ENCODE assay signal across 13 cellular contexts in genomic region chr19:53281947-53282346, GRCh38. TPM values are rescaled to one million over a fixed set of nuclear protein-coding genes. Genes with fewer than 3 reads are reported as not detected.
A peak's percentile ranks its signal among the peaks of the same experiment; 100 is the strongest.
DNase-seq lines count a peak whose midpoint lies in the region; ATAC-seq and TF ChIP-seq lines count a peak whose summit lies in the region.
"Not testable (repeated sequence)": the region's sequence is repeated elsewhere in the genome, so short reads cannot be mapped to it uniquely, and the experiment has no call there.
"Had no signal": no experiment of that assay in that cellular context is flagged by ENCODE, and none has a peak within 500 bp of the region (broad histone marks: within the 10 kb centered on the region; RNA-seq: fewer than 3 reads in every experiment).

No MANE protein-coding gene starts in this region.

- H3K27ac Mint-ChIP-seq in activated CD4-positive, alpha-beta T cell treated with anti-CD3 and anti-CD28 coated beads for 36 hours; activated naive CD4-positive, alpha-beta T cell treated with anti-CD3 and anti-CD28 coated beads for 36 hours; glutamatergic neuron (ENCODE audit: unreplicated experiment); progenitor cell of endocrine pancreas: not testable (repeated sequence)

- H3K9me3 ChIP-seq in thyroid gland: not testable (repeated sequence)

- not testable (repeated sequence) for H3K36me3 Mint-ChIP-seq in activated CD4-positive, alpha-beta T cell treated with anti-CD3 and anti-CD28 coated beads for 36 hours (ENCODE audit: low read depth); activated naive CD4-positive, alpha-beta T cell treated with anti-CD3 and anti-CD28 coated beads for 36 hours (ENCODE audit: low read depth); glutamatergic neuron (ENCODE audit: unreplicated experiment); progenitor cell of endocrine pancreas (ENCODE audit: insufficient read depth)

- not testable (repeated sequence) for H3K27ac ChIP-seq in thyroid gland

- no CpG with 5 or more reads among the region's 8 CpGs for WGBS in thyroid gland, 2 donors

- H3K27me3 Mint-ChIP-seq in activated CD4-positive, alpha-beta T cell treated with anti-CD3 and anti-CD28 coated beads for 36 hours; activated naive CD4-positive, alpha-beta T cell treated with anti-CD3 and anti-CD28 coated beads for 36 hours (ENCODE audit: low read depth); glutamatergic neuron (ENCODE audit: unreplicated experiment); progenitor cell of endocrine pancreas: not testable (repeated sequence)

- H3K4me3 ChIP-seq in thyroid gland (replicated peaks in 1 of 3): not testable (repeated sequence)

- intact Hi-C loops in activated CD4-positive, alpha-beta T cell treated with anti-CD3 and anti-CD28 coated beads for 36 hours (cut with DNase I, micrococcal nuclease): loop anchor here in 1 of 2 experiments (10.0 kb wide), 1 partner anchor 1797 kb away; no protein-coding TSS in a partner anchor
- intact Hi-C loops in activated naive CD4-positive, alpha-beta T cell treated with anti-CD3 and anti-CD28 coated beads for 36 hours (cut with micrococcal nuclease); thyroid gland (cut with DNase I): not testable (repeated sequence)

- not testable (repeated sequence) for H3K4me1 ChIP-seq in thyroid gland

- H3K4me3 Mint-ChIP-seq in activated CD4-positive, alpha-beta T cell treated with anti-CD3 and anti-CD28 coated beads for 36 hours; activated naive CD4-positive, alpha-beta T cell treated with anti-CD3 and anti-CD28 coated beads for 36 hours; glutamatergic neuron (ENCODE audit: unreplicated experiment); progenitor cell of endocrine pancreas (ENCODE audit: low read depth): not testable (repeated sequence)

- H3K9me3 Mint-ChIP-seq in activated CD4-positive, alpha-beta T cell treated with anti-CD3 and anti-CD28 coated beads for 36 hours (ENCODE audit: low read depth): peaks cover 10% of the 10 kb centered on the region
- H3K9me3 Mint-ChIP-seq in activated naive CD4-positive, alpha-beta T cell treated with anti-CD3 and anti-CD28 coated beads for 36 hours: peaks cover 12% of the 10 kb centered on the region
- not testable (repeated sequence) for H3K9me3 Mint-ChIP-seq in glutamatergic neuron (ENCODE audit: unreplicated experiment); progenitor cell of endocrine pancreas (ENCODE audit: low read depth)

- not testable (repeated sequence) for H3K36me3 ChIP-seq in thyroid gland

- TF ChIP-seq POLR2A in thyroid gland (IDR thresholded peaks at IDR 0.05): not testable (repeated sequence)

- ATAC-seq in activated CD4-positive, alpha-beta T cell treated with anti-CD3 and anti-CD28 coated beads for 36 hours: not testable (repeated sequence)

- H3K27me3 ChIP-seq in thyroid gland: not testable (repeated sequence)

- POLR2A ChIA-PET in activated CD4-positive, alpha-beta T cell treated with anti-CD3 and anti-CD28 coated beads for 36 hours (lab: Charles Lee): not testable (repeated sequence)

- TF ChIP-seq CTCF in glutamatergic neuron (IDR thresholded peaks at IDR 0.05; ENCODE audit: partially characterized antibody, unreplicated experiment); thyroid gland (IDR thresholded peaks at IDR 0.05): not testable (repeated sequence)
- peak; percentile 36 for TF ChIP-seq CTCF in progenitor cell of endocrine pancreas (IDR thresholded peaks at IDR 0.05; ENCODE audit: unreplicated experiment)

- not testable (repeated sequence) for H3K4me1 Mint-ChIP-seq in activated CD4-positive, alpha-beta T cell treated with anti-CD3 and anti-CD28 coated beads for 36 hours; activated naive CD4-positive, alpha-beta T cell treated with anti-CD3 and anti-CD28 coated beads for 36 hours (ENCODE audit: low read depth); glutamatergic neuron (ENCODE audit: low read depth, unreplicated experiment); progenitor cell of endocrine pancreas (ENCODE audit: low read depth)

- DNase-seq in DMS 273 (lab: John Stamatoyannopoulos, UW; ENCODE audit: unreplicated experiment) (peak; percentile 35), NCI-H1417 (lab: John Stamatoyannopoulos, UW) (peak in 2 of 3 experiments; percentile 6 to 79), NCI-H748 (lab: John Stamatoyannopoulos, UW; ENCODE audit: unreplicated experiment) (peak; percentile 42), glutamatergic neuron (peak; percentile 19), thyroid gland (peak; percentile 18 to 57)
- DNase-seq in activated CD4-positive, alpha-beta T cell treated with anti-CD3 and anti-CD28 coated beads for 36 hours: peak; percentile 42
- DNase-seq in activated naive CD4-positive, alpha-beta T cell treated with anti-CD3 and anti-CD28 coated beads for 36 hours: peak; percentile 12
- not testable (repeated sequence) for DNase-seq in progenitor cell of endocrine pancreas (ENCODE audit: low spot score, unreplicated experiment)

- CTCF ChIA-PET in activated CD4-positive, alpha-beta T cell treated with anti-CD3 and anti-CD28 coated beads for 36 hours (lab: Charles Lee); activated naive CD4-positive, alpha-beta T cell treated with anti-CD3 and anti-CD28 coated beads for 36 hours (lab: Charles Lee): not testable (repeated sequence)

RNA-seq across cellular contexts. Expression of gene VN1R4, which starts 14.4 kb away (rescaled TPM):
- not detected for total RNA-seq in activated CD4-positive, alpha-beta T cell treated with anti-CD3 and anti-CD28 coated beads for 36 hours
- not detected for total RNA-seq in activated naive CD4-positive, alpha-beta T cell treated with anti-CD3 and anti-CD28 coated beads for 36 hours
- total RNA-seq in glutamatergic neuron (ENCODE audit: unreplicated experiment) (not detected), progenitor cell of endocrine pancreas (not detected in 2 replicates), thyroid gland (not detected)
- total RNA-seq: Calu3; CD4-positive, alpha-beta T cell; G401; H4; Right ventricle myocardium superior had no signal

RNA-seq across cellular contexts. Expression of gene VN1R2, which starts 23.9 kb away (rescaled TPM):
- not detected for total RNA-seq in activated CD4-positive, alpha-beta T cell treated with anti-CD3 and anti-CD28 coated beads for 36 hours
- total RNA-seq in activated naive CD4-positive, alpha-beta T cell treated with anti-CD3 and anti-CD28 coated beads for 36 hours: not detected
- not detected for total RNA-seq in glutamatergic neuron (ENCODE audit: unreplicated experiment)
- total RNA-seq in progenitor cell of endocrine pancreas: not detected in 2 replicates
- not detected for total RNA-seq in thyroid gland
- total RNA-seq: Calu3; CD4-positive, alpha-beta T cell; G401; H4; Right ventricle myocardium superior had no signal

RNA-seq across cellular contexts. Expression of gene ZNF677, which starts 27.3 kb away (rescaled TPM):
- total RNA-seq in activated CD4-positive, alpha-beta T cell treated with anti-CD3 and anti-CD28 coated beads for 36 hours: 1 to 10 TPM; 6.4 to 7.5 TPM
- total RNA-seq in activated naive CD4-positive, alpha-beta T cell treated with anti-CD3 and anti-CD28 coated beads for 36 hours: 1 to 10 TPM; 4.0 to 5.4 TPM
- total RNA-seq in glutamatergic neuron (ENCODE audit: unreplicated experiment): 63.0 TPM
- 51.9 and 57.5 TPM in 2 replicates for total RNA-seq in progenitor cell of endocrine pancreas
- total RNA-seq in thyroid gland: 10 to 100 TPM; 15.7 to 42.1 (median 19.5) TPM
- total RNA-seq: Calu3, G401, H4 had no signal

RNA-seq across cellular contexts. Expression of gene ZNF845, which starts 51.6 kb away (rescaled TPM):
- 1 to 10 TPM; 5.9 to 6.3 TPM for total RNA-seq in activated CD4-positive, alpha-beta T cell treated with anti-CD3 and anti-CD28 coated beads for 36 hours
- total RNA-seq in activated naive CD4-positive, alpha-beta T cell treated with anti-CD3 and anti-CD28 coated beads for 36 hours: 1 to 10 TPM; 4.3 to 4.5 TPM
- 8.5 TPM for total RNA-seq in glutamatergic neuron (ENCODE audit: unreplicated experiment)
- total RNA-seq in progenitor cell of endocrine pancreas: 10.3 and 10.4 TPM in 2 replicates
- total RNA-seq in thyroid gland: 10 to 100 TPM in 1 of 4 donors, 1 to 10 TPM in 3; 6.2 to 10.5 (median 8.8) TPM
